In genomic region chr12:62730649-62731377, GRCh38 we compare ENCODE assay signal across 10 cellular contexts.
DNase-seq lines count a peak whose midpoint lies in the region; ATAC-seq and TF ChIP-seq lines count a peak whose summit lies in the region.
"Had no signal": no experiment of that assay in that cellular context is flagged by ENCODE, and none has a peak within 500 bp of the region (broad histone marks: within the 10 kb centered on the region; RNA-seq: fewer than 3 reads in every experiment).

No MANE protein-coding gene starts in this region.

- H3K27me3 ChIP-seq in uterus (no peaks in the 10 kb centered on the region), A673 (replicated peaks; ENCODE audit: insufficient read depth, low read depth, low read length, poor library complexity) (no peaks in the 10 kb centered on the region)

- intact Hi-C loops in Right ventricle myocardium superior (cut with DNase I): no loop called here
- intact Hi-C loops in uterus (cut with DNase I; ENCODE audit: low total_unique reads): no loop called here
- intact Hi-C loops in A673 (cut with micrococcal nuclease; ENCODE audit: unreplicated experiment): no loop called here

- no peaks in the 10 kb centered on the region for H3K9me3 ChIP-seq in uterus
- H3K9me3 ChIP-seq in A673 (ENCODE audit: low read depth, low read length, poor library complexity, severe bottlenecking): no peaks in the 10 kb centered on the region

- H3K4me3 ChIP-seq in uterus (no peak overlapping the region), A673 (ENCODE audit: low read depth, low read length, poor library complexity, severe bottlenecking) (no peak overlapping the region)

- peak; percentile 67 for ATAC-seq in Right ventricle myocardium superior (ENCODE audit: poor library complexity)

- H3K36me3 ChIP-seq in uterus (no peaks in the 10 kb centered on the region), A673 (ENCODE audit: insufficient read depth, low read length, poor library complexity, severe bottlenecking) (no peaks in the 10 kb centered on the region)

- TF ChIP-seq POLR2A in uterus (IDR thresholded peaks at IDR 0.05): no peak

- TF ChIP-seq CTCF in uterus (IDR thresholded peaks at IDR 0.05) (no peak), A673 (conservative IDR thresholded peaks at IDR 0.05; ENCODE audit: low read depth, low read length) (no peak)

- peaks cover 0 to 4% of the 10 kb centered on the region in 2 donors for H3K4me1 ChIP-seq in uterus
- H3K4me1 ChIP-seq in A673 (ENCODE audit: insufficient read depth, low read length, poor library complexity, severe bottlenecking): no peaks in the 10 kb centered on the region

- DNase-seq in NCI-H2196 treated with DMSO at 0.1 percent for 48 hours (lab: John Stamatoyannopoulos, UW; ENCODE audit: unreplicated experiment) (peak; percentile 7), NCI-H2196 (lab: John Stamatoyannopoulos, UW; ENCODE audit: unreplicated experiment) (no peak), SKM-1 treated with dmso at 0.1 percent for 144 hours (lab: John Stamatoyannopoulos, UW; ENCODE audit: unreplicated experiment) (peak; percentile 32), Right ventricle myocardium superior (no peak), uterus (no peak), NCI-H526 (lab: John Stamatoyannopoulos, UW) (no peak), SHP77 treated with DMSO at 0.1 percent for 48 hours (lab: John Stamatoyannopoulos, UW) (no peak), A673 (ENCODE audit: low spot score) (no peak)
- DNase-seq: T1000 had no signal

- CTCF ChIA-PET in A673 (lab: Charles Lee): no interaction called here

- POLR2A ChIA-PET in A673 (lab: Charles Lee; ENCODE audit: low non-redundant PET): no interaction called here

- no TSS peak for BruUV-seq in A673 (replicated peaks; lab: Mats Ljungman, UMichigan)

- H3K27ac ChIP-seq in uterus (peak overlapping the region; percentile 40 to 64), A673 (ENCODE audit: low read depth, low read length, poor library complexity, severe bottlenecking) (no peak overlapping the region)
- H3K27ac ChIP-seq: C4-2B had no signal

Comparison
In these comparisons a context has a peak if more than half of its experiments do, and no peak if none do; other contexts are left out.
1. DNase-seq: peak in NCI-H2196 treated with DMSO at 0.1 percent for 48 hours (single experiment) and SKM-1 treated with dmso at 0.1 percent for 144 hours (single experiment); none in NCI-H2196 (single experiment), Right ventricle myocardium superior (single experiment), uterus (0 of 2), NCI-H526 (0 of 2), SHP77 treated with DMSO at 0.1 percent for 48 hours (single experiment) and A673 (single experiment).